ENCODE assay signal across 1 cellular context in the genomic region with DNA sequence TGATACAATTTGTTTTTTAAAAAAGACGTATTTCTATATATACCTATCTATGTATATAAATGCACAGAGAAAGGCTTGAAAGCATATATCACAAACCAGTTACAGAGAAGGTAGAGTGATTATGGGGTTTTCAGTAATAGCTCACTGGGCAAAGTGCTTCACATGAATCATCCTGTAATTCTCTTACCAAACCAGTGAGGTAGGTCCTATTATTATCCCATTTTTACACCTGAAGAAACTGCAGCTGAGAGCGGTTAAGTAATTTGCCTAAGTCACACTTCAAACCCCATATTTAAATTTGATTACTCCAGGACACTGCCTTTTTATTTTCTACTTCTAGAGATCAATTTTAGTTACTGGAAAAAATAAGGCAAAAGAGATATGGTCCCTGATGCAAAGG.
TF ChIP-seq lines count a peak whose summit lies in the region.

No MANE protein-coding gene starts in this region.

TF ChIP-seq in H1, 55 proteins besides CTCF, POLR2A, EP300 and RAD21 (continued from another document):
- TF ChIP-seq TCF12 (IDR thresholded peaks at IDR 0.05; ENCODE audit: low read depth, low read length) (no peak), TBP (IDR thresholded peaks at IDR 0.05; ENCODE audit: low read depth, low read length) (no peak), POU5F1 (IDR thresholded peaks at IDR 0.05; ENCODE audit: low read depth, low read length) (no peak), MAFK (IDR thresholded peaks at IDR 0.05; ENCODE audit: low read depth, low read length) (no peak), SP1 (IDR thresholded peaks at IDR 0.05; ENCODE audit: low read depth, low read length) (no peak), HDAC2 (IDR thresholded peaks at IDR 0.05; ENCODE audit: borderline replicate concordance in 1 of 2, low read depth in 2 of 2, low read length in 2 of 2) (no peak), RBBP5 (IDR thresholded peaks at IDR 0.05; ENCODE audit: borderline replicate concordance, low read depth, low read length) (no peak)
- TF ChIP-seq, protein P1, sequence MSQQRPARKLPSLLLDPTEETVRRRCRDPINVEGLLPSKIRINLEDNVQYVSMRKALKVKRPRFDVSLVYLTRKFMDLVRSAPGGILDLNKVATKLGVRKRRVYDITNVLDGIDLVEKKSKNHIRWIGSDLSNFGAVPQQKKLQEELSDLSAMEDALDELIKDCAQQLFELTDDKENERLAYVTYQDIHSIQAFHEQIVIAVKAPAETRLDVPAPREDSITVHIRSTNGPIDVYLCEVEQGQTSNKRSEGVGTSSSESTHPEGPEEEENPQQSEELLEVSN (IDR thresholded peaks at IDR 0.05): no peak
